12 cellular contexts compared by ENCODE assay signal in the genomic region with DNA sequence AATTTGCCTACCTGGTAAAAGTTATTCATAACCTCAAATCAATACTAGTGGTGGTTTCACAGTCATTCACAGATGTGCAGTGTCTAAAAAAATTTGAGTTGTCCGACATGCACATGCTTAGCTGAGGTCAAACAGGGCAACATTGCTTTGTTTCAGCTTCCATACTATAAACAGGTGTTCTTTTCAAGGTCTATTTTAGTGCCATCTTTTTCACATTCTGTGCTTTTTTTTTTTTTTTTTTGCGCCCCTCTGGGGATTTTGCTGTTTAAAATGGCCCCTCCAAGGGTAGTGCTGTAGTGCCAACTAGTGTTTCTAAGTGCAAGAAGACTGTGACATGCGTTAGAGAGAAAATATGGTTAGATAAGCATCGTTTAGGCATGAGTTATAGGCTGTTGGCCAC. TPM values are rescaled to one million over a fixed set of nuclear protein-coding genes. Genes with fewer than 3 reads are reported as not detected.
DNase-seq lines count a peak whose midpoint lies in the region; ATAC-seq and TF ChIP-seq lines count a peak whose summit lies in the region.
"Had no signal": no experiment of that assay in that cellular context is flagged by ENCODE, and none has a peak within 500 bp of the region (broad histone marks: within the 10 kb centered on the region; RNA-seq: fewer than 3 reads in every experiment).

No MANE protein-coding gene starts in this region.

- peak; percentile 95 for ATAC-seq in GM19035 (IDR thresholded peaks at IDR 0.05; ENCODE audit: unreplicated experiment)
- peak; percentile 96 for ATAC-seq in HG02623 (IDR thresholded peaks at IDR 0.05; ENCODE audit: unreplicated experiment)
- ATAC-seq in HG03442 (IDR thresholded peaks at IDR 0.05; ENCODE audit: unreplicated experiment) = peak; percentile 96
- ATAC-seq: activated CD8-positive, alpha-beta memory T cell treated with anti-CD3 and anti-CD28 coated beads, Interleukin-2, amount 10 ng/mL, durations not matched to agents 7 days and 5 days; left lobe of liver had no signal

- TF ChIP-seq CTCF in GM10248 (IDR thresholded peaks at IDR 0.05; ENCODE audit: control extremely low read depth, extremely low read depth, low read depth, missing control alignments) = no peak

- CTCF ChIA-PET in GM10248 (lab: Yijun Ruan, JAX) = no interaction called here

- POLR2A ChIA-PET in GM10248 (lab: Yijun Ruan, JAX) = interaction anchor here (0.6 to 0.7 kb wide), 4 partner anchors 83 to 257 kb away, joined by 3 to 5 read pairs (median 4); no protein-coding TSS in a partner anchor

- DNase-seq in GM10248 (ENCODE audit: extremely low spot score) = peak; percentile 47
- DNase-seq in SK-N-DZ (ENCODE audit: low spot score) = no peak
- DNase-seq in HuH-7.5 (ENCODE audit: low spot score) = no peak
- DNase-seq in NK-92 (lab: John Stamatoyannopoulos, UW; ENCODE audit: unreplicated experiment) = no peak
- no peak for DNase-seq in NCI-H2029 treated with DMSO at 0.1 percent for 48 hours (lab: John Stamatoyannopoulos, UW)
- DNase-seq: activated CD8-positive, alpha-beta memory T cell treated with anti-CD3 and anti-CD28 coated beads, Interleukin-2, amount 10 ng/mL, durations not matched to agents 7 days and 5 days; GF-D8; NCI-H446 treated with DMSO at 0.1 percent for 48 hours had no signal

RNA-seq across cellular contexts. Expression of a gene that starts 14.5 kb away (rescaled TPM):
- polyA plus RNA-seq in SK-N-DZ (2014; cell fraction: cytosol; rRNA removed) = 14.2 and 30.8 TPM in 2 replicates
- polyA plus RNA-seq in SK-N-DZ (2014; cell fraction: nucleus; rRNA removed) = 7.9 and 14.9 TPM in 2 replicates

RNA-seq across cellular contexts. Expression of a gene that starts 20.3 kb away (rescaled TPM):
- 49.7 and 61.1 TPM in 2 replicates for polyA plus RNA-seq in SK-N-DZ (2014; cell fraction: cytosol; rRNA removed)
- polyA plus RNA-seq in SK-N-DZ (2014; cell fraction: nucleus; rRNA removed) = 54.0 and 60.3 TPM in 2 replicates
